ENCODE assay signal across 7 cellular contexts in the genomic region with DNA sequence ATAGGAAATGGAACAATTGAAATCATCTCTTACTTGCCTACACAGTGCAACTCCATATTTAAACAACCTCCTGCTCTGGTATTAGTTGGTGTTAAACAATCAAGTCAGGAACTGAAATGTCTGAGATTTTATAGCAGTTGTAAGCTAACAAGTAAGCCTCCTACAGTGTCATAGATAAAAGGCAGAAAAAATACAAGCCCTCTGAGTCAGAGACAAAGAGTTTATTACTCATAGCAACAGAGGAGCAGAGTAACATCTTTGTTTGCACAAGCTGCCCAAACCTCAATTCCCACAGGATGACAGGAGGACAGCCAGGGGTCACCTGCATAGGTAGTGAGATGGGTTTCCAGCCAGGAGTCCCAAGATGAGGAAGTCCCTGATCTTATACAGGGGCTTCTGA.
A peak's percentile ranks its signal among the peaks of the same experiment; 100 is the strongest.
DNase-seq lines count a peak whose midpoint lies in the region; ATAC-seq and TF ChIP-seq lines count a peak whose summit lies in the region.

No MANE protein-coding gene starts in this region.

- H3K4me1 Mint-ChIP-seq in GM23338: peaks cover 6% of the 10 kb centered on the region; the same call in 2 of the 3 replicates
- H3K4me1 Mint-ChIP-seq in T-helper 2 cell treated with Interferon-gamma antibody and Interleukin-4, amounts not matched to agents 5 μg/mL and 100 μg/mL, for 36 hours (ENCODE audit: low read depth): no peaks in the 10 kb centered on the region

- DNase-seq in GM23338 (ENCODE audit: low spot score) (peak; percentile 6), Panc1 (ENCODE audit: low read depth, low spot score) (peak; percentile 88), fibroblast of the conjunctiva (ENCODE audit: low read depth) (peak; percentile 68), skeletal muscle cell (ENCODE audit: low read depth) (peak; percentile 88), iPS-NIHi7 (ENCODE audit: extremely low spot score) (no peak)
- no peak for DNase-seq in activated effector memory CD4-positive, alpha-beta T cell treated with anti-CD3 and anti-CD28 coated beads, Interleukin-2, amount 50 U/mL, for 16 hours
- DNase-seq in T-helper 2 cell treated with Interferon-gamma antibody and Interleukin-4, amounts not matched to agents 5 μg/mL and 100 μg/mL, for 36 hours (ENCODE audit: low spot score): no peak

- POLR2A ChIA-PET in Panc1 (lab: Charles Lee): no interaction called here

- no peaks in the 10 kb centered on the region for H3K9me3 Mint-ChIP-seq in GM23338
- no peaks in the 10 kb centered on the region for H3K9me3 Mint-ChIP-seq in T-helper 2 cell treated with Interferon-gamma antibody and Interleukin-4, amounts not matched to agents 5 μg/mL and 100 μg/mL, for 36 hours

- H3K4me2 ChIP-seq in GM23338: no peak overlapping the region

- intact Hi-C loops in Panc1 (cut with micrococcal nuclease; ENCODE audit: unreplicated experiment): no loop called here

- no TSS peak for BruUV-seq in Panc1 (replicated peaks; lab: Mats Ljungman, UMichigan)

- H4K20me1 ChIP-seq in GM23338 (replicated peaks; ENCODE audit: insufficient read depth): no peaks in the 10 kb centered on the region

- H3K27ac Mint-ChIP-seq in GM23338: no peak overlapping the region
- no peak overlapping the region for H3K27ac Mint-ChIP-seq in T-helper 2 cell treated with Interferon-gamma antibody and Interleukin-4, amounts not matched to agents 5 μg/mL and 100 μg/mL, for 36 hours

- H3K27me3 ChIP-seq in GM23338 (ENCODE audit: insufficient read depth) (no peaks in the 10 kb centered on the region), Panc1 (ENCODE audit: control insufficient read depth, insufficient read depth, low read length) (no peaks in the 10 kb centered on the region)

- CTCF ChIA-PET in Panc1 (lab: Charles Lee): no interaction called here

- TF ChIP-seq CTCF in GM23338 (conservative IDR thresholded peaks at IDR 0.05; ENCODE audit: low read depth in 2 of 2) (no peak), Panc1 (IDR thresholded peaks at IDR 0.05) (no peak)

- H3K9me2 ChIP-seq in GM23338 (ENCODE audit: insufficient read depth): no peaks in the 10 kb centered on the region

- no peaks in the 10 kb centered on the region for H3K9me3 ChIP-seq in Panc1 (ENCODE audit: control insufficient read depth, insufficient read depth, low read depth, low read length)

- H3K36me3 Mint-ChIP-seq in GM23338 (ENCODE audit: low read depth): no peaks in the 10 kb centered on the region
- no peaks in the 10 kb centered on the region for H3K36me3 Mint-ChIP-seq in T-helper 2 cell treated with Interferon-gamma antibody and Interleukin-4, amounts not matched to agents 5 μg/mL and 100 μg/mL, for 36 hours (ENCODE audit: low read depth)

- H3K4me1 ChIP-seq in GM23338 (ENCODE audit: insufficient read depth) (no peaks in the 10 kb centered on the region), Panc1 (ENCODE audit: control insufficient read depth, insufficient read depth, low read length) (peaks cover 19% of the 10 kb centered on the region)

- in situ Hi-C loops in Panc1 (cut with HindIII; ENCODE audit: low pct_unique_long_range_greater_than_20kb, low sequenced_read_pairs): no loop called here

- no peak overlapping the region for H3K4me3 Mint-ChIP-seq in GM23338
- H3K4me3 Mint-ChIP-seq in T-helper 2 cell treated with Interferon-gamma antibody and Interleukin-4, amounts not matched to agents 5 μg/mL and 100 μg/mL, for 36 hours: no peak overlapping the region

- H3F3A ChIP-seq in GM23338 (replicated peaks; ENCODE audit: low read depth): no peaks in the 10 kb centered on the region

- ATAC-seq in GM23338: no peak; the same call in 2 of the 3 replicates
- peak; percentile 87 for ATAC-seq in Panc1

- H3K4me3 ChIP-seq in GM23338 (no peak overlapping the region), Panc1 (ENCODE audit: low read depth in 2 of 2, low read length in 2 of 2) (no peak overlapping the region), skeletal muscle cell (ENCODE audit: low read depth, low read length) (no peak overlapping the region)

- no peaks in the 10 kb centered on the region for H3K27me3 Mint-ChIP-seq in GM23338 (ENCODE audit: insufficient read depth, low read depth, poor library complexity)
- H3K27me3 Mint-ChIP-seq in T-helper 2 cell treated with Interferon-gamma antibody and Interleukin-4, amounts not matched to agents 5 μg/mL and 100 μg/mL, for 36 hours (ENCODE audit: low read depth): no peaks in the 10 kb centered on the region

- no peak overlapping the region for H2AFZ ChIP-seq in GM23338

- no peaks in the 10 kb centered on the region for H3K79me2 ChIP-seq in GM23338 (replicated peaks; ENCODE audit: insufficient read depth)

- H3K36me3 ChIP-seq in GM23338 (ENCODE audit: insufficient read depth): no peaks in the 10 kb centered on the region
- H3K36me3 ChIP-seq in Panc1 (ENCODE audit: control insufficient read depth, insufficient read depth, low read length): no peaks in the 10 kb centered on the region

- H3K27ac ChIP-seq in GM23338 (ENCODE audit: low read depth) (no peak overlapping the region), Panc1 (ENCODE audit: low read length) (peak overlapping the region; percentile 72)

TF ChIP-seq in GM23338, 12 proteins besides CTCF, POLR2A, EP300 and RAD21 (continues in another document):
- TF ChIP-seq NANOG (IDR thresholded peaks at IDR 0.05; ENCODE audit: borderline replicate concordance) (no peak), ETS1 (IDR thresholded peaks at IDR 0.05) (no peak), ZNF462 (CRISPR knock-in tag; IDR thresholded peaks at IDR 0.05) (no peak), STAT1 (IDR thresholded peaks at IDR 0.05; ENCODE audit: unreplicated experiment) (no peak), EZH2phosphoT487 (IDR thresholded peaks at IDR 0.05; ENCODE audit: unreplicated experiment) (no peak), JUNB (IDR thresholded peaks at IDR 0.05; ENCODE audit: unreplicated experiment) (no peak), POLR2AphosphoS5 (IDR thresholded peaks at IDR 0.05; ENCODE audit: low read depth) (no peak)

Comparison
In these comparisons a context has a peak if more than half of its experiments do, and no peak if none do; other contexts are left out.
1. DNase-seq: peak in GM23338 (single experiment), Panc1 (single experiment), fibroblast of the conjunctiva (single experiment) and skeletal muscle cell (single experiment); none in activated effector memory CD4-positive, alpha-beta T cell treated with anti-CD3 and anti-CD28 coated beads, Interleukin-2, amount 50 U/mL, for 16 hours (single experiment), iPS-NIHi7 (single experiment) and T-helper 2 cell treated with Interferon-gamma antibody and Interleukin-4, amounts not matched to agents 5 μg/mL and 100 μg/mL, for 36 hours (single experiment).